Comparison of ENCODE assay signal across 8 cellular contexts in genomic region chr2:148508878-148509702, GRCh38.
A peak's percentile ranks its signal among the peaks of the same experiment; 100 is the strongest.
DNase-seq lines count a peak whose midpoint lies in the region; ATAC-seq and TF ChIP-seq lines count a peak whose summit lies in the region.

No MANE protein-coding gene starts in this region.

- H3K4me1 Mint-ChIP-seq in activated CD8-positive, alpha-beta T cell treated with anti-CD3 and anti-CD28 coated beads, Interleukin-2, amount 10 ng/mL, durations not matched to agents 7 days and 5 days (ENCODE audit: low read depth) = peaks cover 24% of the 10 kb centered on the region
- H3K4me1 Mint-ChIP-seq in mesothelial cell of epicardium = peaks cover 10% of the 10 kb centered on the region

- peak overlapping the region; percentile 55 for H3K4me3 Mint-ChIP-seq in activated CD8-positive, alpha-beta T cell treated with anti-CD3 and anti-CD28 coated beads, Interleukin-2, amount 10 ng/mL, durations not matched to agents 7 days and 5 days
- H3K4me3 Mint-ChIP-seq in mesothelial cell of epicardium = peak overlapping the region; percentile 61

- no peaks in the 10 kb centered on the region for H3K9me3 Mint-ChIP-seq in activated CD8-positive, alpha-beta T cell treated with anti-CD3 and anti-CD28 coated beads, Interleukin-2, amount 10 ng/mL, durations not matched to agents 7 days and 5 days (ENCODE audit: insufficient read depth)
- no peaks in the 10 kb centered on the region for H3K9me3 Mint-ChIP-seq in mesothelial cell of epicardium

- H3K27ac ChIP-seq in effector memory CD4-positive, alpha-beta T cell (ENCODE audit: insufficient read depth, low read length, poor library complexity, severe bottlenecking) = peak overlapping the region; percentile 34

- TF ChIP-seq CTCF in mesothelial cell of epicardium (IDR thresholded peaks at IDR 0.05; ENCODE audit: unreplicated experiment) = peak; percentile 67

- H3K27me3 ChIP-seq in effector memory CD4-positive, alpha-beta T cell (replicated peaks; ENCODE audit: control insufficient read depth, insufficient read depth, low read length, poor library complexity, severe bottlenecking) = no peaks in the 10 kb centered on the region

- H3K27me3 Mint-ChIP-seq in activated CD8-positive, alpha-beta T cell treated with anti-CD3 and anti-CD28 coated beads, Interleukin-2, amount 10 ng/mL, durations not matched to agents 7 days and 5 days (ENCODE audit: low read depth) = peaks cover 3% of the 10 kb centered on the region
- H3K27me3 Mint-ChIP-seq in mesothelial cell of epicardium (ENCODE audit: low read depth) = no peaks in the 10 kb centered on the region

- POLR2A ChIA-PET in activated CD8-positive, alpha-beta T cell treated with anti-CD3 and anti-CD28 coated beads, Interleukin-2, amount 10 ng/mL, durations not matched to agents 7 days and 5 days (lab: Charles Lee) = interaction anchor here (1.0 to 2.3 kb wide), 6 partner anchors 15 to 243 kb away, joined by 3 to 10 read pairs (median 4); no protein-coding TSS in a partner anchor

- peak overlapping the region; percentile 8 for H3K27ac Mint-ChIP-seq in activated CD8-positive, alpha-beta T cell treated with anti-CD3 and anti-CD28 coated beads, Interleukin-2, amount 10 ng/mL, durations not matched to agents 7 days and 5 days
- H3K27ac Mint-ChIP-seq in mesothelial cell of epicardium = no peak overlapping the region

- no peaks in the 10 kb centered on the region for H3K36me3 Mint-ChIP-seq in activated CD8-positive, alpha-beta T cell treated with anti-CD3 and anti-CD28 coated beads, Interleukin-2, amount 10 ng/mL, durations not matched to agents 7 days and 5 days (ENCODE audit: low read depth)
- peaks cover 5% of the 10 kb centered on the region for H3K36me3 Mint-ChIP-seq in mesothelial cell of epicardium

- peaks cover 2% of the 10 kb centered on the region for H3K4me1 ChIP-seq in effector memory CD4-positive, alpha-beta T cell (ENCODE audit: control insufficient read depth, insufficient read depth, low read length, poor library complexity, severe bottlenecking)

- ATAC-seq in GM19395 (IDR thresholded peaks at IDR 0.05; ENCODE audit: unreplicated experiment) (peak; percentile 100), HG03469 (IDR thresholded peaks at IDR 0.05; ENCODE audit: unreplicated experiment) (peak; percentile 99)
- peak; percentile 100 for ATAC-seq in activated CD8-positive, alpha-beta T cell treated with anti-CD3 and anti-CD28 coated beads, Interleukin-2, amount 10 ng/mL, durations not matched to agents 7 days and 5 days

- H3K9me3 ChIP-seq in effector memory CD4-positive, alpha-beta T cell (ENCODE audit: control insufficient read depth, low read length) = no peaks in the 10 kb centered on the region

- H3K4me3 ChIP-seq in effector memory CD4-positive, alpha-beta T cell (ENCODE audit: insufficient read depth, low read depth, low read length, poor library complexity, severe bottlenecking) = peak overlapping the region; percentile 20

- CTCF ChIA-PET in activated CD8-positive, alpha-beta T cell treated with anti-CD3 and anti-CD28 coated beads, Interleukin-2, amount 10 ng/mL, durations not matched to agents 7 days and 5 days (lab: Charles Lee) = interaction anchor here (0.6 to 3.3 kb wide), 64 partner anchors 8 to 590 kb away, joined by 3 to 74 read pairs (median 4); partner anchors contain the start of genes MBD5 and ORC4

- H3K36me3 ChIP-seq in effector memory CD4-positive, alpha-beta T cell (ENCODE audit: control insufficient read depth, insufficient read depth, low read length) = no peaks in the 10 kb centered on the region

- peak; percentile 86 for DNase-seq in CD1c-positive myeloid dendritic cell (ENCODE audit: extremely low spot score)
- peak; percentile 80 for DNase-seq in NCI-H82 treated with DMSO at 0.1 percent for 48 hours (lab: John Stamatoyannopoulos, UW; ENCODE audit: unreplicated experiment)
- DNase-seq in activated CD8-positive, alpha-beta T cell treated with anti-CD3 and anti-CD28 coated beads, Interleukin-2, amount 10 ng/mL, durations not matched to agents 7 days and 5 days = peak; percentile 92
- peak; percentile 61 to 69 (median 65) for DNase-seq in effector memory CD4-positive, alpha-beta T cell
- DNase-seq in mesothelial cell of epicardium (ENCODE audit: low spot score in 2 of 2, unreplicated experiment in 2 of 2) = peak; percentile 48 to 83
- DNase-seq in stimulated activated CD8-positive, alpha-beta memory T cell treated with anti-CD3 and anti-CD28 coated beads, Interleukin-15, amount 100 ng/mL, for 24 hours (ENCODE audit: low read depth) = peak; percentile 41

Comparison
In these comparisons a context has a peak if more than half of its experiments do, and no peak if none do; other contexts are left out.
1. Peak in every context shown above with its lines: DNase-seq, ATAC-seq, H3K4me3 ChIP-seq and H3K27ac ChIP-seq.
2. DNase-seq: peak in every context shown above with its lines; median percentile 92 in activated CD8-positive, alpha-beta T cell treated with anti-CD3 and anti-CD28 coated beads, Interleukin-2, amount 10 ng/mL, durations not matched to agents 7 days and 5 days; 86 in CD1c-positive myeloid dendritic cell; 80 in NCI-H82 treated with DMSO at 0.1 percent for 48 hours; 66 in mesothelial cell of epicardium; 65 in effector memory CD4-positive, alpha-beta T cell; 41 in stimulated activated CD8-positive, alpha-beta memory T cell treated with anti-CD3 and anti-CD28 coated beads, Interleukin-15, amount 100 ng/mL, for 24 hours.